Comparison of ENCODE assay signal across 8 cellular contexts in genomic region chr7:150974468-150975391, GRCh38. TPM values are rescaled to one million over a fixed set of nuclear protein-coding genes. Genes with fewer than 3 reads are reported as not detected.
DNase-seq lines count a peak whose midpoint lies in the region; ATAC-seq, FAIRE-seq and TF ChIP-seq lines count a peak whose summit lies in the region.

No MANE protein-coding gene starts in this region.

- intact Hi-C loops in heart left ventricle (cut with DNase I): loop anchor here in 1 of 10 donors (10.0 kb wide), 1 partner anchor 190 kb away; no protein-coding TSS in a partner anchor

- no peaks in the 10 kb centered on the region for H3K4me1 ChIP-seq in ACC112 (ENCODE audit: control insufficient read depth, insufficient read depth, low read length, unreplicated experiment)
- H3K4me1 ChIP-seq in Peyer's patch: peaks cover 5 to 67% (median 27%) of the 10 kb centered on the region in 4 donors
- H3K4me1 ChIP-seq in heart left ventricle: peaks cover 0 to 94% (median 49%) of the 10 kb centered on the region in 12 donors

- ATAC-seq in GM18867 (IDR thresholded peaks at IDR 0.05; ENCODE audit: unreplicated experiment) (peak; percentile 71), HG03342 (IDR thresholded peaks at IDR 0.05; ENCODE audit: unreplicated experiment) (peak; percentile 65), heart left ventricle (peak in 2 of 4 donors; percentile 6)

- H3K27ac ChIP-seq in ACC112 (ENCODE audit: low read depth, low read length): no peak overlapping the region
- H3K27ac ChIP-seq in Peyer's patch: peak overlapping the region; percentile 74 to 87 (median 80)
- peak overlapping the region; percentile 66 to 99 (median 88) for H3K27ac ChIP-seq in heart left ventricle

- H3K9me3 ChIP-seq in Peyer's patch (no peaks in the 10 kb centered on the region), heart left ventricle (no peaks in the 10 kb centered on the region)

- H2AFZ ChIP-seq in ACC112 (ENCODE audit: low read length, unreplicated experiment): peak overlapping the region; percentile 38

- no peak for FAIRE-seq in HTR-8/SVneo (lab: Jason Lieb, UNC)

- WGBS in heart left ventricle, 4 donors: 4 to 8% (median 5%) methylated on average over 26 to 89 of the region's 89 CpGs

- TF ChIP-seq POLR2A in Peyer's patch (IDR thresholded peaks at IDR 0.05) (peak; percentile 18 to 19), heart left ventricle (IDR thresholded peaks at IDR 0.05) (no peak)

- no peaks in the 10 kb centered on the region for H3K36me3 ChIP-seq in ACC112 (ENCODE audit: insufficient read depth, low read length)
- no peaks in the 10 kb centered on the region for H3K36me3 ChIP-seq in Peyer's patch
- H3K36me3 ChIP-seq in heart left ventricle: no peaks in the 10 kb centered on the region

- DNase-seq in Peyer's patch (peak; percentile 81 to 90 (median 85)), heart left ventricle (peak in 4 of 5 donors; percentile 64 to 87 (median 82)), retinal pigment epithelial cell (ENCODE audit: low read depth) (no peak), HTR-8/SVneo (ENCODE audit: insufficient read length, low spot score) (no peak)
- peak; percentile 66 for DNase-seq in activated gamma-delta T cell treated with anti-CD3 and anti-CD28 coated beads, Interleukin-2, amount 50 U/mL, for 16 hours (ENCODE audit: low read depth)

- H3K27me3 ChIP-seq in ACC112 (ENCODE audit: insufficient read depth, low read length): peaks cover 77% of the 10 kb centered on the region
- peaks cover 0 to 9% of the 10 kb centered on the region in 2 donors for H3K27me3 ChIP-seq in Peyer's patch
- H3K27me3 ChIP-seq in heart left ventricle: peaks cover 6 to 59% (median 21%) of the 10 kb centered on the region in 9 donors

- peak overlapping the region; percentile 75 for H3K4me3 ChIP-seq in ACC112 (ENCODE audit: low read depth, low read length)
- peak overlapping the region; percentile 60 to 68 (median 62) for H3K4me3 ChIP-seq in Peyer's patch
- H3K4me3 ChIP-seq in heart left ventricle: peak overlapping the region in 11 of 12 donors; percentile 11 to 59 (median 37)
- peak overlapping the region; percentile 55 for H3K4me3 ChIP-seq in retinal pigment epithelial cell (ENCODE audit: low read length)

- no peaks in the 10 kb centered on the region for H3K79me2 ChIP-seq in ACC112 (ENCODE audit: control insufficient read depth, insufficient read depth, low read length, unreplicated experiment)

- TF ChIP-seq CTCF in Peyer's patch (IDR thresholded peaks at IDR 0.05) (peak in 4 of 6 experiments; percentile 28 to 41 (median 32)), heart left ventricle (IDR thresholded peaks at IDR 0.05) (peak in 8 of 12 donors; percentile 10 to 41 (median 26)), retinal pigment epithelial cell (conservative IDR thresholded peaks at IDR 0.05; ENCODE audit: low read depth, low read length) (peak; percentile 49)

RNA-seq across cellular contexts. Expression of gene KCNH2, which starts 3.4 kb away (rescaled TPM):
- total RNA-seq in Peyer's patch (1 to 10 TPM; 2.4 to 8.5 (median 3.4) TPM), heart left ventricle (100 to 1,000 TPM in 5 of 9 donors, 10 to 100 TPM in 4; 58.1 to 185 (median 104) TPM)
- polyA plus RNA-seq in heart left ventricle: 100 to 1,000 TPM in 1 of 2 donors, 10 to 100 TPM in 1; 59.8 to 154 TPM

RNA-seq across cellular contexts. Expression of gene NOS3, which starts 16.1 kb away (rescaled TPM):
- total RNA-seq in Peyer's patch (10 to 100 TPM in 1 of 4 donors, 1 to 10 TPM in 3; 1.2 to 18.2 (median 5.4) TPM), heart left ventricle (10 to 100 TPM in 7 of 9 donors, 1 to 10 TPM in 2; 9.4 to 49.4 (median 17.3) TPM)
- polyA plus RNA-seq in heart left ventricle: 10 to 100 TPM in 1 of 2 donors, 1 to 10 TPM in 1; 8.9 to 20.5 TPM

RNA-seq across cellular contexts. Expression of gene ATG9B, which starts 49.6 kb away (rescaled TPM):
- total RNA-seq in Peyer's patch (under 1 TPM in 2 of 4 donors, not detected in 2; 0.27 to 0.28 TPM), heart left ventricle (1 to 10 TPM in 1 of 9 donors, under 1 TPM in 1, not detected in 7; 0.07 to 1.0 TPM)
- under 1 TPM; 0.26 to 0.38 TPM for polyA plus RNA-seq in heart left ventricle

RNA-seq across cellular contexts. Expression of gene ABCB8, which starts 53.5 kb away (rescaled TPM):
- 10 to 100 TPM; 23.1 to 79.7 (median 42.7) TPM for total RNA-seq in Peyer's patch
- total RNA-seq in heart left ventricle: 10 to 100 TPM; 13.6 to 34.5 (median 26.0) TPM
- 10 to 100 TPM; 20.9 to 29.0 TPM for polyA plus RNA-seq in heart left ventricle

Comparison
In these comparisons a context has a peak if more than half of its experiments do, and no peak if none do; other contexts are left out.
1. DNase-seq: peak in Peyer's patch (3 of 3), activated gamma-delta T cell treated with anti-CD3 and anti-CD28 coated beads, Interleukin-2, amount 50 U/mL, for 16 hours (single experiment) and heart left ventricle (4 of 5); none in retinal pigment epithelial cell (single experiment) and HTR-8/SVneo (single experiment).
2. POLR2A ChIP-seq: peak in Peyer's patch (2 of 2); none in heart left ventricle (0 of 2).
3. RNA of gene KCNH2, which starts 3.4 kb away (total RNA-seq): 58.1 to 185 TPM in heart left ventricle; 2.4 to 8.5 TPM in Peyer's patch; every median in the first group is over 4 times any median in the second.
4. Peak in every context shown above with its lines, with median percentiles within 50 percentile points of each other: H3K4me3 ChIP-seq and CTCF ChIP-seq.